Comparison of ENCODE assay signal across 8 cellular contexts in genomic region chr3:11096266-11097135, GRCh38. TPM values are rescaled to one million over a fixed set of nuclear protein-coding genes. Genes with fewer than 3 reads are reported as not detected.
DNase-seq lines count a peak whose midpoint lies in the region; ATAC-seq, FAIRE-seq and TF ChIP-seq lines count a peak whose summit lies in the region.

No MANE protein-coding gene starts in this region.

- FAIRE-seq in urothelium cell line (lab: Jason Lieb, UNC), result no peak

- peaks cover 10% of the 10 kb centered on the region for H3K4me1 ChIP-seq in RWPE2 (ENCODE audit: insufficient read depth, poor library complexity, severe bottlenecking)
- H3K4me1 ChIP-seq in left ventricle myocardium inferior, result peaks cover 13% of the 10 kb centered on the region
- no peaks in the 10 kb centered on the region for H3K4me1 ChIP-seq in psoas muscle

- 5 to 6% (median 5%) methylated on average over 23 of the region's 23 CpGs for WGBS in psoas muscle, 3 donors

- DNase-seq in NCI-H748 (lab: John Stamatoyannopoulos, UW; ENCODE audit: unreplicated experiment) (peak; percentile 42), NCI-H748 treated with DMSO at 0.1 percent for 48 hours (lab: John Stamatoyannopoulos, UW) (no peak), RWPE2 (ENCODE audit: low spot score) (peak; percentile 91), left ventricle myocardium inferior (peak; percentile 70), psoas muscle (peak; percentile 77 to 83), urothelium cell line (ENCODE audit: low spot score) (peak; percentile 94), NCI-H446 (lab: John Stamatoyannopoulos, UW) (no peak)
- DNase-seq in activated naive CD8-positive, alpha-beta T cell treated with anti-CD3 and anti-CD28 coated beads, Interleukin-2, amount 50 U/mL, for 16 hours (ENCODE audit: low read depth, low spot score), result peak; percentile 34

- H3K27ac ChIP-seq in RWPE2 (ENCODE audit: poor library complexity, severe bottlenecking), result peak overlapping the region; percentile 83
- H3K27ac ChIP-seq in left ventricle myocardium inferior (replicated peaks), result no peak overlapping the region
- no peak overlapping the region for H3K27ac ChIP-seq in psoas muscle

- peak; percentile 96 for ATAC-seq in RWPE2 (ENCODE audit: low read depth)
- ATAC-seq in psoas muscle, result peak; percentile 69 to 84 (median 81)

- TF ChIP-seq CTCF in RWPE2 (IDR thresholded peaks at IDR 0.05; ENCODE audit: poor library complexity, severe bottlenecking) (no peak), left ventricle myocardium inferior (IDR thresholded peaks at IDR 0.05; ENCODE audit: borderline replicate concordance) (no peak), psoas muscle (IDR thresholded peaks at IDR 0.05) (no peak)

- H3K27me3 ChIP-seq in RWPE2 (ENCODE audit: insufficient read depth, poor library complexity, severe bottlenecking), result no peaks in the 10 kb centered on the region
- peaks cover 77% of the 10 kb centered on the region for H3K27me3 ChIP-seq in left ventricle myocardium inferior (ENCODE audit: low read depth)
- peaks cover 0 to 11% (median 5%) of the 10 kb centered on the region in 3 donors for H3K27me3 ChIP-seq in psoas muscle (ENCODE audit: insufficient read depth in 3 of 3, low read length in 2 of 3)

- H3K9me3 ChIP-seq in RWPE2 (ENCODE audit: severe bottlenecking) (no peaks in the 10 kb centered on the region), left ventricle myocardium inferior (replicated peaks) (peaks cover under 1% of the 10 kb centered on the region), psoas muscle (no peaks in the 10 kb centered on the region)

- H3K36me3 ChIP-seq in RWPE2 (ENCODE audit: low read depth) (no peaks in the 10 kb centered on the region), left ventricle myocardium inferior (no peaks in the 10 kb centered on the region), psoas muscle (ENCODE audit: insufficient read depth in 1 of 2, low read depth in 1 of 2) (no peaks in the 10 kb centered on the region)

- intact Hi-C loops in left ventricle myocardium inferior (cut with micrococcal nuclease), result no loop called here
- intact Hi-C loops in psoas muscle (cut with DNase I), result no loop called here

- H3K4me3 ChIP-seq in RWPE2 (ENCODE audit: severe bottlenecking) (peak overlapping the region; percentile 20), left ventricle myocardium inferior (peak overlapping the region; percentile 39), psoas muscle (peak overlapping the region; percentile 44)

RNA-seq across cellular contexts. Expression of gene HRH1, which starts 57.8 kb away (rescaled TPM):
- 1.4 TPM for total RNA-seq in left ventricle myocardium inferior
- 1 to 10 TPM in 3 of 4 donors, under 1 TPM in 1; 0.53 to 1.5 (median 1.3) TPM for total RNA-seq in psoas muscle
- 1 to 10 TPM in 1 of 3 donors, under 1 TPM in 2; 0.29 to 1.2 (median 0.42) TPM for polyA plus RNA-seq in psoas muscle

Comparison
In these comparisons a context has a peak if more than half of its experiments do, and no peak if none do; other contexts are left out.
1. DNase-seq: peak in NCI-H748 (single experiment), RWPE2 (single experiment), activated naive CD8-positive, alpha-beta T cell treated with anti-CD3 and anti-CD28 coated beads, Interleukin-2, amount 50 U/mL, for 16 hours (single experiment), left ventricle myocardium inferior (single experiment), psoas muscle (2 of 2) and urothelium cell line (single experiment); none in NCI-H748 treated with DMSO at 0.1 percent for 48 hours (single experiment) and NCI-H446 (0 of 2).
2. Peak in every context shown above with its lines, with median percentiles within 50 percentile points of each other: H3K4me3 ChIP-seq.